In the genomic region with DNA sequence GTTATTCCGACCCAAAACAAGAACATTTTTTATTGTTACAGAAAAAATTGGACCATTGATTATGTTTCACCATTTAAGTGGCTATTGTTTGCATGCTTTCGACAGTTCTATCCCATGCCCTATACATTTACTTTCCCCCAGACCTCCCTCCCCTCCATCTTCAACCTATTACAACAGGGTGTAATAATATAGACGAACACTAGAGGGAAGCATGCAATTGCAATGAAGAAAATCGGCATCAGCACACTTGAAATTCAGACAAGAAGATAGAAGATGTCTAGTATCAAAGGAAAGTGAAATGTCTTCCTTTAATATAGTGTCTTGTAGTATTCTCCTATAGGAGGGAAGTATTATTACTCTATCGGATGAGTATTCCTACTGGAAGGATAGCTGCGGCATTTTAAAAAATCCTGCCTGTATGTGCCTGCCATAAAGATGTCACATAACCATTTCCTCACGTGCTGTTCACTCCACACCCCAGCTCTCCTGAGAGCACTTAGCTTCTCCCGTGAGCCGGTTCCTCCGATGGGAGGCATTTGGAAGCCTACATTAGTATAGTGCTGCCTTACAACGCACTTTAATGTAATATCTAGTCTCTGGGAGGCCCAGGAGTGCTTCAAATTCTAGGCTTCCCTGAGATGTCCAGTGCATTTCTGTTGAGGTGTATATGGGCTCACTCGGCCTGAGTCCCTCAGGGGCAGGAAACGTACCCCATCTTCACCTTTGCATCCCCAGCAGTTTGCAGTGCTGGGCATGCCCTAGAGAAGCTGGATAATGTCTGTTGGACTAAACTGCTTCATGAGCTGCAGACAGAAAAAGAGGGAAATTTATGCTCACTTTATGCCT, we compare ENCODE assay signal across 8 cellular contexts. TPM values are rescaled to one million over a fixed set of nuclear protein-coding genes. Genes with fewer than 3 reads are reported as not detected.
DNase-seq lines count a peak whose midpoint lies in the region; ATAC-seq and TF ChIP-seq lines count a peak whose summit lies in the region.

No MANE protein-coding gene starts in this region.

- H3K27ac ChIP-seq in OCI-LY7 (ENCODE audit: low read depth, low read length, poor library complexity, severe bottlenecking): no peak overlapping the region
- H3K27ac ChIP-seq in coronary artery: no peak overlapping the region
- no peak overlapping the region for H3K27ac ChIP-seq in lower lobe of right lung
- H3K27ac ChIP-seq in aorta (ENCODE audit: low read depth in 1 of 2, low read length in 2 of 2): no peak overlapping the region

- H3F3A ChIP-seq in Loucy (ENCODE audit: low read depth): no peaks in the 10 kb centered on the region

- 9 to 11% methylated on average over 13 of the region's 13 CpGs for WGBS in aorta, 2 donors

- H3K9me2 ChIP-seq in Loucy (replicated peaks; ENCODE audit: low read depth, low read length) (no peaks in the 10 kb centered on the region), OCI-LY7 (ENCODE audit: insufficient read depth, low read length) (no peaks in the 10 kb centered on the region)

- POLR2A ChIA-PET in OCI-LY7 (lab: Charles Lee): interaction anchor here (0.5 to 1.7 kb wide), 5 partner anchors 24 to 544 kb away, joined by 3 read pairs; no protein-coding TSS in a partner anchor

- H3K4me1 ChIP-seq in Loucy (ENCODE audit: insufficient read depth, low read length, poor library complexity, severe bottlenecking) (no peaks in the 10 kb centered on the region), OCI-LY7 (ENCODE audit: insufficient read depth, low read length, poor library complexity, severe bottlenecking) (peaks cover 11% of the 10 kb centered on the region), lower lobe of right lung (peaks cover 7% of the 10 kb centered on the region), aorta (ENCODE audit: control insufficient read depth in 1 of 2, insufficient read depth in 2 of 2, low read length in 2 of 2) (no peaks in the 10 kb centered on the region)

- ATAC-seq in GM21786 (IDR thresholded peaks at IDR 0.05; ENCODE audit: unreplicated experiment) (peak; percentile 89), lower lobe of right lung (peak; percentile 84 to 86), aorta (ENCODE audit: low FRiP score) (peak; percentile 78), GM21737 (IDR thresholded peaks at IDR 0.05; ENCODE audit: unreplicated experiment) (no peak)

- H3K79me2 ChIP-seq in Loucy (ENCODE audit: insufficient read depth, low read length): no peaks in the 10 kb centered on the region
- H3K79me2 ChIP-seq in OCI-LY7 (ENCODE audit: insufficient read depth, low read depth, low read length): no peaks in the 10 kb centered on the region

- no peak overlapping the region for H3K9ac ChIP-seq in Loucy (ENCODE audit: low read depth, low read length, poor library complexity, severe bottlenecking)

- H3K4me3 ChIP-seq in Loucy (ENCODE audit: low read length, poor library complexity, severe bottlenecking): no peak overlapping the region
- no peak overlapping the region for H3K4me3 ChIP-seq in OCI-LY7 (ENCODE audit: low read depth, low read length, poor library complexity, severe bottlenecking)
- H3K4me3 ChIP-seq in coronary artery: peak overlapping the region; percentile 41
- no peak overlapping the region for H3K4me3 ChIP-seq in lower lobe of right lung
- H3K4me3 ChIP-seq in aorta (ENCODE audit: low read length in 2 of 2): no peak overlapping the region

- H3K4me2 ChIP-seq in Loucy (ENCODE audit: low read depth, low read length, poor library complexity, severe bottlenecking) (no peak overlapping the region), OCI-LY7 (ENCODE audit: low read length) (0 out of 2 replicates have a peak overlapping the region, but pooled peaks have one; percentile 1)

- no peaks in the 10 kb centered on the region for H4K20me1 ChIP-seq in Loucy (ENCODE audit: insufficient read depth, low read length, poor library complexity, severe bottlenecking)
- no peaks in the 10 kb centered on the region for H4K20me1 ChIP-seq in OCI-LY7 (ENCODE audit: insufficient read depth, low read length)

- TF ChIP-seq CTCF in Loucy (conservative IDR thresholded peaks at IDR 0.05; ENCODE audit: low read length) (peak; percentile 92), OCI-LY7 (conservative IDR thresholded peaks at IDR 0.05; ENCODE audit: low read length) (peak; percentile 95), coronary artery (IDR thresholded peaks at IDR 0.05) (peak; percentile 66), lower lobe of right lung (IDR thresholded peaks at IDR 0.05) (peak; percentile 80)

- CTCF ChIA-PET in OCI-LY7 (lab: Charles Lee; ENCODE audit: unreplicated experiment): interaction anchor here (0.6 to 1.4 kb wide), 4 partner anchors 18 to 143 kb away, joined by 3 to 5 read pairs (median 4); a partner anchor contains a TSS

- DNase-seq in EL (peak; percentile 57), OCI-LY7 (ENCODE audit: low spot score) (peak; percentile 76), coronary artery (ENCODE audit: low spot score) (no peak), lower lobe of right lung (no peak), aorta (no peak)

- H2AFZ ChIP-seq in Loucy (ENCODE audit: low read length): peak overlapping the region; percentile 57
- H2AFZ ChIP-seq in OCI-LY7 (ENCODE audit: low read length): no peak overlapping the region

- no peaks in the 10 kb centered on the region for H3K27me3 ChIP-seq in Loucy (ENCODE audit: insufficient read depth, low read length, poor library complexity, severe bottlenecking)
- no peaks in the 10 kb centered on the region for H3K27me3 ChIP-seq in lower lobe of right lung (ENCODE audit: low read depth)
- no peaks in the 10 kb centered on the region for H3K27me3 ChIP-seq in aorta (ENCODE audit: control insufficient read depth in 1 of 2, insufficient read depth in 2 of 2, low read length in 1 of 2)

- H3K9me3 ChIP-seq in Loucy (ENCODE audit: insufficient read depth, low read depth, low read length): no peaks in the 10 kb centered on the region
- no peaks in the 10 kb centered on the region for H3K9me3 ChIP-seq in OCI-LY7 (ENCODE audit: low read length)
- H3K9me3 ChIP-seq in lower lobe of right lung: no peaks in the 10 kb centered on the region
- no peaks in the 10 kb centered on the region for H3K9me3 ChIP-seq in aorta (ENCODE audit: control insufficient read depth, low read length)

- BruUV-seq in OCI-LY7 (replicated peaks; lab: Mats Ljungman, UMichigan): no TSS peak

- intact Hi-C loops in OCI-LY7 (cut with micrococcal nuclease; ENCODE audit: unreplicated experiment) (loop anchor here (1.0 to 10.0 kb wide), 7 partner anchors 41 to 425 kb away; a partner anchor contains a TSS), lower lobe of right lung (cut with DNase I) (loop anchor here (10.0 kb wide), 1 partner anchor 143 kb away; no protein-coding TSS in a partner anchor), aorta (cut with DNase I) (loop anchor here (2.0 to 10.0 kb wide), 3 partner anchors 143 to 433 kb away; no protein-coding TSS in a partner anchor)

- H3K36me3 ChIP-seq in Loucy (ENCODE audit: insufficient read depth, low read length) (no peaks in the 10 kb centered on the region), OCI-LY7 (ENCODE audit: insufficient read depth, low read length) (no peaks in the 10 kb centered on the region), lower lobe of right lung (no peaks in the 10 kb centered on the region), aorta (ENCODE audit: control insufficient read depth in 1 of 2, insufficient read depth in 2 of 2, low read length in 1 of 2) (no peaks in the 10 kb centered on the region)

RNA-seq across cellular contexts. Expression of a gene that starts 17.8 kb away (rescaled TPM):
- total RNA-seq in OCI-LY7 (2014; rRNA removed; shearing (Covaris generic)): 0.41 TPM in 1 of 2 replicates, not detected in the other
- 0.38 TPM in 1 of 2 replicates, not detected in the other for total RNA-seq in OCI-LY7 (2022)
- total RNA-seq in lower lobe of right lung: not detected
- under 1 TPM in 1 of 2 donors, not detected in 1; 0.18 TPM for total RNA-seq in aorta
- not detected for polyA plus RNA-seq in aorta

RNA-seq across cellular contexts. Expression of a gene that starts 41.5 kb away (rescaled TPM):
- 22.2 and 22.7 TPM in 2 replicates for total RNA-seq in OCI-LY7 (2014; rRNA removed; shearing (Covaris generic))
- 23.5 and 29.1 TPM in 2 replicates for total RNA-seq in OCI-LY7 (2022)
- total RNA-seq in lower lobe of right lung: 18.6 TPM
- total RNA-seq in aorta: 10 to 100 TPM; 18.8 to 22.4 TPM
- 10 to 100 TPM in 1 of 2 donors, 1 to 10 TPM in 1; 9.1 to 12.5 TPM for polyA plus RNA-seq in aorta

Comparison
In these comparisons a context has a peak if more than half of its experiments do, and no peak if none do; other contexts are left out.
1. DNase-seq: peak in EL (single experiment) and OCI-LY7 (single experiment); none in coronary artery (single experiment), lower lobe of right lung (single experiment) and aorta (0 of 2).
2. Peak in every context shown above with its lines, with median percentiles within 50 percentile points of each other: CTCF ChIP-seq.